ENCODE assay signal across 2 cellular contexts in genomic region chr1:3139871-3140837, GRCh38.
A peak's percentile ranks its signal among the peaks of the same experiment; 100 is the strongest.
TF ChIP-seq lines count a peak whose summit lies in the region.

No MANE protein-coding gene starts in this region.

TF ChIP-seq in HepG2, 621 proteins besides CTCF, POLR2A, EP300 and RAD21 (continued from another document and continues in another):
- TF ChIP-seq ZNF276 (CRISPR knock-in tag; IDR thresholded peaks at IDR 0.05; ENCODE audit: low read depth) (no peak), CERS6 (CRISPR knock-in tag; IDR thresholded peaks at IDR 0.05) (no peak), ZBTB40 (IDR thresholded peaks at IDR 0.05) (no peak), ZBTB40 (CRISPR knock-in tag; IDR thresholded peaks at IDR 0.05) (no peak), ZNF737 (CRISPR knock-in tag; IDR thresholded peaks at IDR 0.05; ENCODE audit: borderline replicate concordance) (no peak), SALL1 (CRISPR knock-in tag; IDR thresholded peaks at IDR 0.05) (peak; percentile 51), NFIC (IDR thresholded peaks at IDR 0.05; ENCODE audit: low read length) (no peak), ARHGAP35 (CRISPR knock-in tag; IDR thresholded peaks at IDR 0.05; ENCODE audit: borderline replicate concordance) (no peak)
- TF ChIP-seq, protein P1, sequence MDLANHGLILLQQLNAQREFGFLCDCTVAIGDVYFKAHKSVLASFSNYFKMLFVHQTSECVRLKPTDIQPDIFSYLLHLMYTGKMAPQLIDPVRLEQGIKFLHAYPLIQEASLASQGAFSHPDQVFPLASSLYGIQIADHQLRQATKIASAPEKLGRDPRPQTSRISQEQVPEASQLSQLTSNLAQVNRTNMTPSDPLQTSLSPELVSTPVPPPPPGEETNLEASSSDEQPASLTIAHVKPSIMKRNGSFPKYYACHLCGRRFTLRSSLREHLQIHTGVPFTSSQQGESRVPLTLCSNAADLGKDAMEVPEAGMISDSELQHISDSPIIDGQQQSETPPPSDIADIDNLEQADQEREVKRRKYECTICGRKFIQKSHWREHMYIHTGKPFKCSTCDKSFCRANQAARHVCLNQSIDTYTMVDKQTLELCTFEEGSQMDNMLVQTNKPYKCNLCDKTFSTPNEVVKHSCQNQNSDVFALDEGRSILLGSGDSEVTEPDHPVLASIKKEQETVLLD (CRISPR knock-in tag; IDR thresholded peaks at IDR 0.05; ENCODE audit: low read depth) = no peak

TF ChIP-seq in neural cell, 6 proteins besides CTCF, POLR2A, EP300 and RAD21:
- TF ChIP-seq REST (IDR thresholded peaks at IDR 0.05; ENCODE audit: borderline replicate concordance) = no peak
- no peak for TF ChIP-seq POLR2AphosphoS5 (IDR thresholded peaks at IDR 0.05)
- TF ChIP-seq TAF1 (IDR thresholded peaks at IDR 0.05; ENCODE audit: low read depth) = no peak
- no peak for TF ChIP-seq EZH2 (IDR thresholded peaks at IDR 0.05; ENCODE audit: borderline replicate concordance, insufficient read depth, low read length, poor library complexity, severe bottlenecking)
- TF ChIP-seq SMC3 (conservative IDR thresholded peaks at IDR 0.05; ENCODE audit: poor library complexity) = no peak
- TF ChIP-seq MXI1 (conservative IDR thresholded peaks at IDR 0.05; ENCODE audit: poor library complexity, severe bottlenecking) = no peak
